Comparison of ENCODE assay signal across 19 cellular contexts in genomic region chr4:80128941-80129340, GRCh38. TPM values are rescaled to one million over a fixed set of nuclear protein-coding genes. Genes with fewer than 3 reads are reported as not detected.
A peak's percentile ranks its signal among the peaks of the same experiment; 100 is the strongest.
DNase-seq lines count a peak whose midpoint lies in the region; ATAC-seq, FAIRE-seq and TF ChIP-seq lines count a peak whose summit lies in the region.
"Had no signal": no experiment of that assay in that cellular context is flagged by ENCODE, and none has a peak within 500 bp of the region (broad histone marks: within the 10 kb centered on the region; RNA-seq: fewer than 3 reads in every experiment).

No MANE protein-coding gene starts in this region.

- H3K9me2 ChIP-seq in Karpas-422 (replicated peaks; ENCODE audit: insufficient read depth, low read length) = no peaks in the 10 kb centered on the region

- H3K4me3 ChIP-seq in BLaER1 treated with 17β-estradiol and CSF1 and Interleukin-3, amounts not matched to agents 10 nM and 100 nM = no peak overlapping the region
- peak overlapping the region; percentile 55 for H3K4me3 ChIP-seq in NB4 (ENCODE audit: low read depth, low read length)
- no peak overlapping the region for H3K4me3 ChIP-seq in endothelial cell of umbilical vein (replicated peaks in 1 of 3; ENCODE audit: insufficient read depth in 1 of 3, low read depth in 1 of 3, low read length in 3 of 3)
- no peak overlapping the region for H3K4me3 ChIP-seq in Karpas-422 (ENCODE audit: low read length)
- H3K4me3 ChIP-seq: adrenal gland had no signal

- peaks cover 30 to 55% (median 44%) of the 10 kb centered on the region in 10 experiments for H3K4me1 ChIP-seq in BLaER1 treated with 17β-estradiol and CSF1 and Interleukin-3, amounts not matched to agents 10 nM and 100 nM
- H3K4me1 ChIP-seq in endothelial cell of umbilical vein (ENCODE audit: control insufficient read depth, extremely low read depth, insufficient read depth, low read length) (peaks cover 43% of the 10 kb centered on the region), Karpas-422 (ENCODE audit: low read length) (no peaks in the 10 kb centered on the region)
- H3K4me1 ChIP-seq: adrenal gland had no signal

- TF ChIP-seq CTCF in NB4 (IDR thresholded peaks at IDR 0.05; ENCODE audit: low read depth, low read length) = no peak
- no peak for TF ChIP-seq CTCF in endothelial cell of umbilical vein (IDR thresholded peaks at IDR 0.05; ENCODE audit: extremely low read depth in 1 of 2, insufficient read depth in 1 of 2, low read depth in 1 of 2, low read length in 2 of 2)

- H2AFZ ChIP-seq in endothelial cell of umbilical vein (ENCODE audit: low read depth, low read length) (peak overlapping the region; percentile 2), Karpas-422 (ENCODE audit: low read length) (no peak overlapping the region)

- H3K9me1 ChIP-seq in endothelial cell of umbilical vein (replicated peaks; ENCODE audit: control insufficient read depth, extremely low read depth, insufficient read depth, low read length) = no peaks in the 10 kb centered on the region

- no peaks in the 10 kb centered on the region for H4K20me1 ChIP-seq in BLaER1 treated with 17β-estradiol and CSF1 and Interleukin-3, amounts not matched to agents 10 nM and 100 nM
- H4K20me1 ChIP-seq in endothelial cell of umbilical vein (replicated peaks; ENCODE audit: control insufficient read depth, extremely low read depth, insufficient read depth, low read length) = no peaks in the 10 kb centered on the region
- no peaks in the 10 kb centered on the region for H4K20me1 ChIP-seq in Karpas-422 (ENCODE audit: insufficient read depth, low read depth, low read length)

- no peak for TF ChIP-seq POLR2A in NB4 (IDR thresholded peaks at IDR 0.05; ENCODE audit: extremely low read depth, insufficient read length)
- TF ChIP-seq POLR2A in endothelial cell of umbilical vein (IDR thresholded peaks at IDR 0.05; ENCODE audit: low read depth, low read length) = no peak

- H3K4me2 ChIP-seq in BLaER1 treated with 17β-estradiol and CSF1 and Interleukin-3, amounts not matched to agents 10 nM and 100 nM = peak overlapping the region; percentile 0 to 77 (median 31); a peak in 17 of 22 replicates
- H3K4me2 ChIP-seq in endothelial cell of umbilical vein (ENCODE audit: insufficient read depth, low read length) (no peak overlapping the region), Karpas-422 (ENCODE audit: low read depth, low read length, poor library complexity, severe bottlenecking) (no peak overlapping the region)

- DNase-seq in NCI-H2171 treated with DMSO at 0.1 percent for 48 hours (lab: John Stamatoyannopoulos, UW) (peak; percentile 3), NCI-H2171 (lab: John Stamatoyannopoulos, UW) (no peak), NB4 (ENCODE audit: low read depth) (peak; percentile 42), endothelial cell of umbilical vein (ENCODE audit: low read depth, low spot score) (peak; percentile 22), Karpas-422 (no peak), left lobe of liver (ENCODE audit: low spot score) (no peak)
- DNase-seq: 8988T; activated B cell treated with CpG ODN at 0.5 μM for 24 hours; activated gamma-delta T cell treated with Interleukin-2 at 50 U/mL for 16 hours; activated T-cell treated with anti-CD3 and anti-CD28 coated beads, Interleukin-2, amount 50 U/mL, for 24 hours; adrenal gland; GDM1; natural killer cell; NCI-H1105 treated with DMSO at 0.1 percent for 48 hours; NCI-H2029 treated with DMSO at 0.1 percent for 48 hours; occipital lobe had no signal

- POLR2A ChIA-PET in endothelial cell of umbilical vein (lab: Charles Lee) = no interaction called here

- intact Hi-C loops in endothelial cell of umbilical vein (cut with micrococcal nuclease) = loop anchor here (5.0 kb wide), 1 partner anchor 212 kb away; no protein-coding TSS in a partner anchor

- H3K79me2 ChIP-seq in endothelial cell of umbilical vein (ENCODE audit: control insufficient read depth, insufficient read depth, low read length) = no peaks in the 10 kb centered on the region
- no peaks in the 10 kb centered on the region for H3K79me2 ChIP-seq in Karpas-422 (ENCODE audit: low read length)

- CTCF ChIA-PET in endothelial cell of umbilical vein (lab: Charles Lee) = interaction anchor here (1.2 to 4.1 kb wide), 2 partner anchors 23 to 56 kb away, joined by 4 to 104 read pairs; no protein-coding TSS in a partner anchor

- ATAC-seq in GM18498 (IDR thresholded peaks at IDR 0.05; ENCODE audit: unreplicated experiment) (no peak), left lobe of liver (no peak)

- H3K27me3 ChIP-seq in BLaER1 treated with 17β-estradiol and CSF1 and Interleukin-3, amounts not matched to agents 10 nM and 100 nM = no peaks in the 10 kb centered on the region
- H3K27me3 ChIP-seq in endothelial cell of umbilical vein (ENCODE audit: control insufficient read depth in 2 of 2, insufficient read depth in 2 of 2, low read length in 2 of 2) (no peaks in the 10 kb centered on the region), Karpas-422 (ENCODE audit: low read length) (no peaks in the 10 kb centered on the region)
- H3K27me3 ChIP-seq: adrenal gland had no signal

- BruUV-seq in endothelial cell of umbilical vein (replicated peaks; lab: Mats Ljungman, UMichigan) = no TSS peak

- no peak for FAIRE-seq in endothelial cell of umbilical vein (lab: Jason Lieb, UNC)
- FAIRE-seq: islet of Langerhans had no signal

- peak overlapping the region in 8 of 11 experiments; percentile 46 to 89 (median 82); a peak in 15 of 22 replicates for H3K27ac ChIP-seq in BLaER1 treated with 17β-estradiol and CSF1 and Interleukin-3, amounts not matched to agents 10 nM and 100 nM
- H3K27ac ChIP-seq in endothelial cell of umbilical vein (ENCODE audit: insufficient read depth, low read depth, low read length) (no peak overlapping the region), Karpas-422 (ENCODE audit: low read length) (no peak overlapping the region)
- H3K27ac ChIP-seq: adrenal gland had no signal

- no peak overlapping the region; a peak in 1 of 22 replicates for H3K9ac ChIP-seq in BLaER1 treated with 17β-estradiol and CSF1 and Interleukin-3, amounts not matched to agents 10 nM and 100 nM
- H3K9ac ChIP-seq in endothelial cell of umbilical vein (replicated peaks; ENCODE audit: extremely low read depth, insufficient read depth, low read length) = no peak overlapping the region
- H3K9ac ChIP-seq in Karpas-422 (ENCODE audit: low read length) = no peak overlapping the region

- dilution Hi-C loops in endothelial cell of umbilical vein (cut with MboI; ENCODE audit: extremely low pct_ligation_motif_present, low sequenced_read_pairs) = no loop called here

- no peaks in the 10 kb centered on the region for H3K36me3 ChIP-seq in BLaER1 treated with 17β-estradiol and CSF1 and Interleukin-3, amounts not matched to agents 10 nM and 100 nM
- no peaks in the 10 kb centered on the region for H3K36me3 ChIP-seq in endothelial cell of umbilical vein (ENCODE audit: control insufficient read depth in 2 of 2, extremely low read depth in 1 of 2, insufficient read depth in 2 of 2, low read length in 2 of 2)
- H3K36me3 ChIP-seq in Karpas-422 (ENCODE audit: insufficient read depth, low read length) = no peaks in the 10 kb centered on the region
- H3K36me3 ChIP-seq: adrenal gland had no signal

- peaks cover 0 to 5% (median 0%) of the 10 kb centered on the region in 11 experiments; a peak in 2 of 22 replicates for H3K9me3 ChIP-seq in BLaER1 treated with 17β-estradiol and CSF1 and Interleukin-3, amounts not matched to agents 10 nM and 100 nM (replicated peaks in 1 of 11)
- H3K9me3 ChIP-seq in endothelial cell of umbilical vein (replicated peaks; ENCODE audit: control insufficient read depth, insufficient read depth, low read length) (no peaks in the 10 kb centered on the region), Karpas-422 (ENCODE audit: low read length) (no peaks in the 10 kb centered on the region)
- H3K9me3 ChIP-seq: adrenal gland had no signal

TF ChIP-seq in endothelial cell of umbilical vein, 7 proteins besides CTCF, POLR2A, EP300 and RAD21:
- no peak for TF ChIP-seq FOS (IDR thresholded peaks at IDR 0.05; ENCODE audit: borderline replicate concordance, insufficient read depth, low read length)
- no peak for TF ChIP-seq JUN (IDR thresholded peaks at IDR 0.05; ENCODE audit: borderline replicate concordance, insufficient read depth, insufficient read length, low read depth)
- no peak for TF ChIP-seq EZH2 (IDR thresholded peaks at IDR 0.05; ENCODE audit: borderline replicate concordance, low read depth, low read length, severe bottlenecking)
- no peak for TF ChIP-seq MAX (IDR thresholded peaks at IDR 0.05; ENCODE audit: insufficient read depth, insufficient read length)
- no peak for TF ChIP-seq POLR2AphosphoS5 (IDR thresholded peaks at IDR 0.05; ENCODE audit: insufficient read depth, low read depth, low read length)
- no peak for TF ChIP-seq MYC (IDR thresholded peaks at IDR 0.05; ENCODE audit: low read depth, low read length)
- TF ChIP-seq GATA2 (IDR thresholded peaks at IDR 0.05; ENCODE audit: insufficient read depth, insufficient read length, low read depth, low read length) = peak; percentile 28

RNA-seq across cellular contexts. Expression of gene ANTXR2, which starts 55.9 kb away (rescaled TPM):
- total RNA-seq in endothelial cell of umbilical vein = 64.6 and 71.9 TPM in 2 replicates
- polyA plus RNA-seq in endothelial cell of umbilical vein = 4.6 and 6.6 TPM in 2 replicates
- 13.2 and 13.5 TPM in 2 replicates for polyA plus RNA-seq in endothelial cell of umbilical vein (2011; cell fraction: cytosol; rRNA removed)
- 15.0 and 21.8 TPM in 2 replicates for polyA plus RNA-seq in endothelial cell of umbilical vein (2011; cell fraction: nucleus; rRNA removed)
- polyA plus RNA-seq in endothelial cell of umbilical vein (2012) = 60.4 and 88.5 TPM in 2 replicates
- 19.8 and 21.8 TPM in 2 replicates for polyA minus RNA-seq in endothelial cell of umbilical vein
- polyA minus RNA-seq in endothelial cell of umbilical vein (2011; cell fraction: cytosol; rRNA and poly(A)+ RNA removed) = not detected
- 39.5 and 44.4 TPM in 2 replicates for polyA minus RNA-seq in endothelial cell of umbilical vein (2011; cell fraction: nucleus; rRNA and poly(A)+ RNA removed)
- total RNA-seq in Karpas-422 (2014; rRNA removed; shearing (Covaris generic); ENCODE audit: low replicate concordance) = not detected in 2 replicates
- 31.9 TPM for total RNA-seq in left lobe of liver

Comparison
In these comparisons a context has a peak if more than half of its experiments do, and no peak if none do; other contexts are left out.
1. DNase-seq: peak in NCI-H2171 treated with DMSO at 0.1 percent for 48 hours (single experiment), NB4 (single experiment) and endothelial cell of umbilical vein (single experiment); none in NCI-H2171 (single experiment), Karpas-422 (single experiment) and left lobe of liver (single experiment).
2. H3K27ac ChIP-seq: peak in BLaER1 treated with 17β-estradiol and CSF1 and Interleukin-3, amounts not matched to agents 10 nM and 100 nM (8 of 11); none in endothelial cell of umbilical vein (single experiment) and Karpas-422 (single experiment).
3. H3K4me2 ChIP-seq: peak in BLaER1 treated with 17β-estradiol and CSF1 and Interleukin-3, amounts not matched to agents 10 nM and 100 nM (11 of 11); none in endothelial cell of umbilical vein (single experiment) and Karpas-422 (single experiment).
4. RNA of gene ANTXR2, which starts 55.9 kb away (total RNA-seq): 64.6 to 71.9 TPM in endothelial cell of umbilical vein and 31.9 TPM in left lobe of liver (single experiment); not detected in Karpas-422; every median in the first group is over 10 times any median in the second.